Comparison of ENCODE assay signal across 8 cellular contexts in genomic region chr16:10514369-10515055, GRCh38.
DNase-seq lines count a peak whose midpoint lies in the region; ATAC-seq and TF ChIP-seq lines count a peak whose summit lies in the region.

No MANE protein-coding gene starts in this region.

- H3K9me3 ChIP-seq in right atrium auricular region (no peaks in the 10 kb centered on the region), skeletal muscle tissue (ENCODE audit: control insufficient read depth in 3 of 3, low read length in 3 of 3) (no peaks in the 10 kb centered on the region)

- H3K36me3 ChIP-seq in right atrium auricular region, result no peaks in the 10 kb centered on the region
- H3K36me3 ChIP-seq in skeletal muscle tissue (ENCODE audit: control insufficient read depth in 3 of 3, insufficient read depth in 3 of 3, low read length in 3 of 3), result no peaks in the 10 kb centered on the region

- peak; percentile 48 to 74 for TF ChIP-seq CTCF in right atrium auricular region (IDR thresholded peaks at IDR 0.05)

- no peak for ATAC-seq in activated CD4-positive, CD25-positive, alpha-beta regulatory T cell treated with anti-CD3 and anti-CD28 coated beads, Interleukin-2, amount 50 U/mL, for 24 hours
- no peak for ATAC-seq in HG02571 (IDR thresholded peaks at IDR 0.05; ENCODE audit: unreplicated experiment)

- H3K4me1 ChIP-seq in right atrium auricular region (peaks cover 0 to 16% of the 10 kb centered on the region in 2 donors), skeletal muscle tissue (ENCODE audit: control insufficient read depth in 3 of 3, insufficient read depth in 3 of 3, low read length in 3 of 3) (peaks cover 9 to 17% (median 9%) of the 10 kb centered on the region in 3 donors)

- H3K27ac ChIP-seq in right atrium auricular region, result no peak overlapping the region
- peak overlapping the region; percentile 28 for H3K27ac ChIP-seq in skeletal muscle tissue (ENCODE audit: low read depth, low read length)

- H3K9ac ChIP-seq in skeletal muscle tissue (ENCODE audit: low read depth in 1 of 3, low read length in 3 of 3), result peak overlapping the region in 1 of 3 donors; percentile 27

- H3K27me3 ChIP-seq in right atrium auricular region (no peaks in the 10 kb centered on the region), skeletal muscle tissue (ENCODE audit: control insufficient read depth in 3 of 3, insufficient read depth in 3 of 3, low read length in 3 of 3) (no peaks in the 10 kb centered on the region)

- no peak overlapping the region for H3K4me3 ChIP-seq in right atrium auricular region
- no peak overlapping the region for H3K4me3 ChIP-seq in skeletal muscle tissue (ENCODE audit: low read length in 3 of 3)

- DNase-seq in DMS153 (lab: John Stamatoyannopoulos, UW), result peak; percentile 29
- peak; percentile 28 for DNase-seq in HuH-7.5 (ENCODE audit: low spot score)
- peak; percentile 57 for DNase-seq in RKO (ENCODE audit: low spot score)
- DNase-seq in amniotic epithelial cell (ENCODE audit: low read depth), result peak; percentile 77
- DNase-seq in right atrium auricular region (ENCODE audit: low spot score), result no peak
